Comparison of ENCODE assay signal across 8 cellular contexts in the genomic region with DNA sequence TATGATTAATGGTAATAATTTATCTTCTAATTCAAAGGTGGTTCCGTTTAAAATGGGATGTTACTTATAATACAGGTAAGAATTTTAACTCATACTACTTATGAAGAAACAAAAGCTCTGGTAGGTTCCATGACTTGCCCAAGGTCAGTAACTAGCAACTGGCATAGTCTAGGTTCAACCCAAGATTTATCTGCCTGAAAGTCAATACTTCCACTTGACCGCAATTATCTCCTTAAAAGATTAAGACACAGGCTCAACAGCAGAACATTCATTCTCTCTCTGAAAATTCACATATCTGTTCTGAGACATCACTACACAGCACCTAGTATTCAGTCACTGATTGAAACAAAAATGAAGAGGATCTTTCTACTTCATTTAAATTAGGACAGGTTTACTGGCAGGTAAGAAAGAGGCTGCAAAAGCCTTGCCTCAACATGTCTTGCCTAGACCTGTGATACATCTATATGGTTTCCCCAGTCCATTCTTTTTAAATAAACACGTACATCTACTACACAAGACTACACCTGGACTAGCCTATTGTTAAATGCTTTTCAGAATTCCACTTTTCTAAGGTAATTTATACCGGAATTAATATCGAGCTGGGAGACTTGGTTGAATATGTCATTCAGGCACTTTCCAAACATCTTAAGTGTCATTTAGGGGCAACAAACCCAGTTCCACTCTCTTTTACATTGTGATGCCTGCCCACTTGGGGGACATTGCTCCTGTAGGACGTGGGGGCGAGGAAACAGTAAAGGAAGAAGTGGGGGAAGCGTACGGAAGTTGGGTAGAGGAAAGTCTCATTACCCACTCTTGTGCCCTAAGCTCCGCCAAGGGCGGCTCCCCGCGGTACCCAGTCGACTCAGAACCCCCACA. TPM values are rescaled to one million over a fixed set of nuclear protein-coding genes. Genes with fewer than 3 reads are reported as not detected.
DNase-seq lines count a peak whose midpoint lies in the region; ATAC-seq, FAIRE-seq and TF ChIP-seq lines count a peak whose summit lies in the region.

No MANE protein-coding gene starts in this region.

- TF ChIP-seq CTCF in astrocyte of the spinal cord (IDR thresholded peaks at IDR 0.05; ENCODE audit: low read depth, low read length) (no peak), HepG2 (CRISPR knock-in tag; IDR thresholded peaks at IDR 0.05) (no peak), thyroid gland (IDR thresholded peaks at IDR 0.05) (no peak)

- intact Hi-C loops in HepG2 (cut with micrococcal nuclease; ENCODE audit: unreplicated experiment): loop anchor here (5.0 kb wide), 1 partner anchor 193 kb away; the partner anchor contains the start of gene PPIB
- intact Hi-C loops in thyroid gland (cut with DNase I): loop anchor here (5.0 kb wide), 2 partner anchors 143 to 193 kb away; partner anchors contain the start of gene PPIB

- FAIRE-seq in HepG2 (lab: Jason Lieb, UNC): no peak

- H3K36me3 ChIP-seq in HepG2 (replicated peaks in 1 of 2; ENCODE audit: control insufficient read depth in 1 of 2, insufficient read depth in 2 of 2, low read length in 2 of 2) (no peaks in the 10 kb centered on the region), thyroid gland (no peaks in the 10 kb centered on the region)

- WGBS in HepG2 (ENCODE audit: low lambda C conversion rate): 9% methylated on average over 14 of the region's 14 CpGs
- 12 to 13% methylated on average over 14 of the region's 14 CpGs for WGBS in thyroid gland, 2 donors

- in situ Hi-C loops in astrocyte of the spinal cord (cut with HindIII; ENCODE audit: low sequenced_read_pairs): no loop called here
- in situ Hi-C loops in HepG2 (cut with HindIII; ENCODE audit: extremely low pct_ligation_motif_present, low pct_unique_long_range_greater_than_20kb): loop anchor here (5.0 kb wide), 1 partner anchor 148 kb away; no protein-coding TSS in a partner anchor

- no peaks in the 10 kb centered on the region for H4K20me1 ChIP-seq in HepG2 (ENCODE audit: insufficient read depth, low read length)

- H3K4me2 ChIP-seq in HepG2 (ENCODE audit: low read depth, low read length): peak overlapping the region; percentile 78

- no peaks in the 10 kb centered on the region; a peak in 1 of 5 replicates for H3K27me3 ChIP-seq in HepG2 (ENCODE audit: control insufficient read depth in 1 of 2, insufficient read depth in 2 of 2, low read length in 2 of 2)
- H3K27me3 ChIP-seq in thyroid gland: no peaks in the 10 kb centered on the region

- POLR2A ChIA-PET in HepG2 (lab: Yijun Ruan, JAX): interaction anchor here (1.3 to 2.1 kb wide), 3 partner anchors 32 to 192 kb away, joined by 3 to 12 read pairs (median 6); partner anchors contain the start of genes PPIB and TRIP4

- H2AFZ ChIP-seq in HepG2 (ENCODE audit: low read length): peak overlapping the region; percentile 18

- TF ChIP-seq EP300 in HepG2 (IDR thresholded peaks at IDR 0.05; ENCODE audit: low read depth in 2 of 2, low read length in 2 of 2) (no peak), HepG2 (CRISPR knock-in tag; IDR thresholded peaks at IDR 0.05; ENCODE audit: borderline replicate concordance) (no peak)

- CTCF ChIA-PET in HepG2 (lab: Yijun Ruan, JAX; ENCODE audit: low intra/inter-chr PET ratio, low total read pairs): no interaction called here

- DNase-seq in NOMO-1 treated with DMSO at 0.1 percent for 48 hours (lab: John Stamatoyannopoulos, UW; ENCODE audit: unreplicated experiment): peak; percentile 20
- no peak for DNase-seq in NOMO-1 (lab: John Stamatoyannopoulos, UW; ENCODE audit: unreplicated experiment in 2 of 2)
- DNase-seq in NCI-H2227 treated with DMSO at 0.1 percent for 48 hours (lab: John Stamatoyannopoulos, UW): peak; percentile 36
- no peak for DNase-seq in astrocyte of the spinal cord (ENCODE audit: low read depth, low spot score)
- no peak for DNase-seq in HepG2 (ENCODE audit: low spot score)
- DNase-seq in thyroid gland: no peak
- no peak for DNase-seq in DMS153 (lab: John Stamatoyannopoulos, UW)
- DNase-seq in NCI-H226: no peak

- BruUV-seq in HepG2 (replicated peaks; lab: Mats Ljungman, UMichigan): TSS peak; percentile 66

- peak overlapping the region; percentile 97 for H3K4me3 ChIP-seq in astrocyte of the spinal cord (ENCODE audit: low read depth, low read length)
- H3K4me3 ChIP-seq in HepG2 (replicated peaks in 1 of 3; ENCODE audit: insufficient read depth in 1 of 3, low read depth in 2 of 3, low read length in 3 of 3): peak overlapping the region; percentile 85 to 95 (median 94)
- peak overlapping the region; percentile 66 to 97 (median 71) for H3K4me3 ChIP-seq in thyroid gland (replicated peaks in 1 of 3)

- H3K4me1 ChIP-seq in HepG2 (ENCODE audit: insufficient read depth, low read length) (peaks cover 19% of the 10 kb centered on the region), thyroid gland (peaks cover 0 to 16% of the 10 kb centered on the region in 2 donors)

- no peak for ATAC-seq in HepG2

- no peaks in the 10 kb centered on the region for H3K9me3 ChIP-seq in HepG2 (ENCODE audit: low read length)
- H3K9me3 ChIP-seq in thyroid gland: no peaks in the 10 kb centered on the region

- H3K79me2 ChIP-seq in HepG2 (ENCODE audit: insufficient read depth, low read length): peaks cover 22% of the 10 kb centered on the region

- peak overlapping the region; percentile 83 for H3K9ac ChIP-seq in HepG2 (ENCODE audit: insufficient read depth, low read depth, low read length)

- no peak for TF ChIP-seq RAD21 in HepG2 (CRISPR knock-in tag; IDR thresholded peaks at IDR 0.05)

- peak overlapping the region; percentile 64 for H3K27ac ChIP-seq in HepG2 (ENCODE audit: extremely low read length, insufficient read depth, low read length)
- H3K27ac ChIP-seq in thyroid gland: peak overlapping the region in 1 of 3 donors; percentile 55

- TF ChIP-seq POLR2A in HepG2 (IDR thresholded peaks at IDR 0.05; ENCODE audit: insufficient read depth in 1 of 2, low read depth in 2 of 2, low read length in 2 of 2) (no peak), thyroid gland (IDR thresholded peaks at IDR 0.05) (no peak)

RNA-seq across cellular contexts. Expression of gene CSNK1G1, which starts 1.1 kb away (rescaled TPM):
- total RNA-seq in HepG2 (2016; rRNA removed; fragmentation: Illumina TruSeq; extraction: Trizol) (12.6 and 14.9 TPM in 2 replicates), thyroid gland (10 to 100 TPM; 19.1 to 50.0 (median 21.3) TPM)
- total RNA-seq in HepG2 (2016; cell fraction: cytosol; rRNA removed; fragmentation: Illumina TruSeq; extraction: Trizol; ENCODE audit: low read depth): 9.9 and 12.5 TPM in 2 replicates
- total RNA-seq in HepG2 (2016; cell fraction: insoluble cytoplasmic fraction; rRNA removed; fragmentation: Illumina TruSeq; extraction: Trizol): 13.1 and 13.8 TPM in 2 replicates
- total RNA-seq in HepG2 (2016; cell fraction: membrane; rRNA removed; fragmentation: Illumina TruSeq; extraction: Trizol): 8.2 and 9.4 TPM in 2 replicates
- total RNA-seq in HepG2 (2016; cell fraction: nucleus; rRNA removed; fragmentation: Illumina TruSeq; extraction: Trizol): 17.8 and 18.1 TPM in 2 replicates
- 6.9 and 8.5 TPM in 2 replicates for polyA plus RNA-seq in HepG2 (2011; rRNA removed)
- 3.8 and 5.8 TPM in 2 replicates for polyA plus RNA-seq in HepG2 (2011; cell fraction: cytosol; rRNA removed)
- 4.9 and 7.6 TPM in 2 replicates for polyA plus RNA-seq in HepG2 (2011; cell fraction: nucleus; rRNA removed)
- 4.9 and 5.3 TPM in 2 replicates for polyA plus RNA-seq in HepG2 (2012)
- polyA plus RNA-seq in HepG2 (2016; cell fraction: cytosol; fragmentation: Illumina TruSeq; extraction: Trizol; ENCODE audit: low read depth): 0.83 and 0.96 TPM in 2 replicates
- polyA plus RNA-seq in HepG2 (2016; cell fraction: insoluble cytoplasmic fraction; fragmentation: Illumina TruSeq; extraction: Trizol; ENCODE audit: low read depth): 7.6 and 8.0 TPM in 2 replicates
- polyA plus RNA-seq in HepG2 (2016; cell fraction: membrane; fragmentation: Illumina TruSeq; extraction: Trizol; ENCODE audit: low read depth): 2.0 and 2.8 TPM in 2 replicates
- polyA plus RNA-seq in HepG2 (2016; cell fraction: nucleus; fragmentation: Illumina TruSeq; extraction: Trizol; ENCODE audit: insufficient read depth, low read depth): 9.9 and 10.0 TPM in 2 replicates
- 21.1 and 38.7 TPM in 2 replicates for polyA minus RNA-seq in HepG2 (2011; rRNA and poly(A)+ RNA removed; ENCODE audit: low replicate concordance)
- 9.5 and 9.9 TPM in 2 replicates for polyA minus RNA-seq in HepG2 (2011; cell fraction: cytosol; rRNA and poly(A)+ RNA removed)
- polyA minus RNA-seq in HepG2 (2011; cell fraction: nucleus; rRNA and poly(A)+ RNA removed): 42.1 and 55.6 TPM in 2 replicates

RNA-seq across cellular contexts. Expression of gene PCLAF, which starts 26.3 kb away (rescaled TPM):
- total RNA-seq in HepG2 (2016; rRNA removed; fragmentation: Illumina TruSeq; extraction: Trizol) (98.9 and 156 TPM in 2 replicates), thyroid gland (1 to 10 TPM in 3 of 4 donors, not detected in 1; 3.4 to 8.7 (median 3.5) TPM)
- total RNA-seq in HepG2 (2016; cell fraction: cytosol; rRNA removed; fragmentation: Illumina TruSeq; extraction: Trizol; ENCODE audit: low read depth): 16.8 and 25.7 TPM in 2 replicates
- total RNA-seq in HepG2 (2016; cell fraction: insoluble cytoplasmic fraction; rRNA removed; fragmentation: Illumina TruSeq; extraction: Trizol): 100.0 and 162 TPM in 2 replicates
- total RNA-seq in HepG2 (2016; cell fraction: membrane; rRNA removed; fragmentation: Illumina TruSeq; extraction: Trizol): 45.0 and 48.8 TPM in 2 replicates
- 23.0 and 31.6 TPM in 2 replicates for total RNA-seq in HepG2 (2016; cell fraction: nucleus; rRNA removed; fragmentation: Illumina TruSeq; extraction: Trizol)
- 60.9 and 98.6 TPM in 2 replicates for polyA plus RNA-seq in HepG2 (2011; rRNA removed)
- 24.4 and 36.5 TPM in 2 replicates for polyA plus RNA-seq in HepG2 (2011; cell fraction: cytosol; rRNA removed)
- 8.8 and 10.1 TPM in 2 replicates for polyA plus RNA-seq in HepG2 (2011; cell fraction: nucleus; rRNA removed)
- 33.4 and 59.0 TPM in 2 replicates for polyA plus RNA-seq in HepG2 (2012)
- 45.9 and 53.2 TPM in 2 replicates for polyA plus RNA-seq in HepG2 (2016; cell fraction: cytosol; fragmentation: Illumina TruSeq; extraction: Trizol; ENCODE audit: low read depth)
- polyA plus RNA-seq in HepG2 (2016; cell fraction: insoluble cytoplasmic fraction; fragmentation: Illumina TruSeq; extraction: Trizol; ENCODE audit: low read depth): 264 and 283 TPM in 2 replicates
- 88.0 and 89.6 TPM in 2 replicates for polyA plus RNA-seq in HepG2 (2016; cell fraction: membrane; fragmentation: Illumina TruSeq; extraction: Trizol; ENCODE audit: low read depth)
- polyA plus RNA-seq in HepG2 (2016; cell fraction: nucleus; fragmentation: Illumina TruSeq; extraction: Trizol; ENCODE audit: insufficient read depth, low read depth): 94.7 and 113 TPM in 2 replicates
- polyA minus RNA-seq in HepG2 (2011; rRNA and poly(A)+ RNA removed; ENCODE audit: low replicate concordance): 31.1 and 230 TPM in 2 replicates
- 11.0 and 13.7 TPM in 2 replicates for polyA minus RNA-seq in HepG2 (2011; cell fraction: cytosol; rRNA and poly(A)+ RNA removed)
- polyA minus RNA-seq in HepG2 (2011; cell fraction: nucleus; rRNA and poly(A)+ RNA removed): 9.8 and 10.4 TPM in 2 replicates

RNA-seq across cellular contexts. Expression of gene TRIP4, which starts 32.7 kb away (rescaled TPM):
- total RNA-seq in HepG2 (2016; rRNA removed; fragmentation: Illumina TruSeq; extraction: Trizol): 7.1 and 19.7 TPM in 2 replicates
- total RNA-seq in HepG2 (2016; cell fraction: cytosol; rRNA removed; fragmentation: Illumina TruSeq; extraction: Trizol; ENCODE audit: low read depth): 6.7 and 9.1 TPM in 2 replicates
- total RNA-seq in HepG2 (2016; cell fraction: insoluble cytoplasmic fraction; rRNA removed; fragmentation: Illumina TruSeq; extraction: Trizol): 8.9 and 22.3 TPM in 2 replicates
- 7.1 and 11.0 TPM in 2 replicates for total RNA-seq in HepG2 (2016; cell fraction: membrane; rRNA removed; fragmentation: Illumina TruSeq; extraction: Trizol)
- 9.0 and 12.1 TPM in 2 replicates for total RNA-seq in HepG2 (2016; cell fraction: nucleus; rRNA removed; fragmentation: Illumina TruSeq; extraction: Trizol)
- 11.5 and 11.8 TPM in 2 replicates for polyA plus RNA-seq in HepG2 (2011; rRNA removed)
- polyA plus RNA-seq in HepG2 (2011; cell fraction: cytosol; rRNA removed): 6.7 and 9.8 TPM in 2 replicates
- polyA plus RNA-seq in HepG2 (2011; cell fraction: nucleus; rRNA removed): 5.9 and 7.8 TPM in 2 replicates
- polyA plus RNA-seq in HepG2 (2012): 16.8 and 18.5 TPM in 2 replicates
- 5.2 and 6.5 TPM in 2 replicates for polyA plus RNA-seq in HepG2 (2016; cell fraction: cytosol; fragmentation: Illumina TruSeq; extraction: Trizol; ENCODE audit: low read depth)
- 29.8 and 31.4 TPM in 2 replicates for polyA plus RNA-seq in HepG2 (2016; cell fraction: insoluble cytoplasmic fraction; fragmentation: Illumina TruSeq; extraction: Trizol; ENCODE audit: low read depth)
- polyA plus RNA-seq in HepG2 (2016; cell fraction: membrane; fragmentation: Illumina TruSeq; extraction: Trizol; ENCODE audit: low read depth): 8.3 and 9.5 TPM in 2 replicates
- polyA plus RNA-seq in HepG2 (2016; cell fraction: nucleus; fragmentation: Illumina TruSeq; extraction: Trizol; ENCODE audit: insufficient read depth, low read depth): 20.2 and 22.7 TPM in 2 replicates
- 12.9 and 19.4 TPM in 2 replicates for polyA minus RNA-seq in HepG2 (2011; rRNA and poly(A)+ RNA removed; ENCODE audit: low replicate concordance)
- polyA minus RNA-seq in HepG2 (2011; cell fraction: cytosol; rRNA and poly(A)+ RNA removed): 8.0 and 11.1 TPM in 2 replicates
- polyA minus RNA-seq in HepG2 (2011; cell fraction: nucleus; rRNA and poly(A)+ RNA removed): 26.7 and 30.7 TPM in 2 replicates
- 10 to 100 TPM; 13.7 to 39.6 (median 21.7) TPM for total RNA-seq in thyroid gland

Comparison
In these comparisons a context has a peak if more than half of its experiments do, and no peak if none do; other contexts are left out.
1. DNase-seq: peak in NOMO-1 treated with DMSO at 0.1 percent for 48 hours (single experiment) and NCI-H2227 treated with DMSO at 0.1 percent for 48 hours (single experiment); none in NOMO-1 (0 of 2), astrocyte of the spinal cord (single experiment), HepG2 (single experiment), thyroid gland (0 of 2), DMS153 (single experiment) and NCI-H226 (single experiment).
2. Peak in every context shown above with its lines, with median percentiles within 50 percentile points of each other: H3K4me3 ChIP-seq.